ENCODE assay signal across 12 cellular contexts in the genomic region with DNA sequence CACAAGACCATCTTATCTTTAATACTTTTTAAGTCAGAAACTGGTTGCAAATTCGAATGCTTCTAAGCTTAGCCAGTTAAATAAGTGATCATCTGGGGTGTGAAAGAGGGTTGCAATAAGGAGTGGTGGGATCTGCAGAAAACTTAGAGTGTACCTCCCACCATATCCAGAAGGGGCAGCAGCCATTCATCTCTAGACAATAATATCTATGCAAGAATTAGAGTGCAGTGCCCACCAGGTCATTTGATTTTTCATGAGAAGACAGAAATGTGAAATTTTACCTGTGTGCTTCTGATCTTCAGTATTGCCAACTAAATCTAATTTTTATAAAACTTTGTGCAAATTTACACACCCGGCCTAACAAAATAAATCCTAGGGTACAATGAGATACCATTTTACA.
DNase-seq lines count a peak whose midpoint lies in the region; ATAC-seq, FAIRE-seq and TF ChIP-seq lines count a peak whose summit lies in the region.
"Had no signal": no experiment of that assay in that cellular context is flagged by ENCODE, and none has a peak within 500 bp of the region (broad histone marks: within the 10 kb centered on the region; RNA-seq: fewer than 3 reads in every experiment).

No MANE protein-coding gene starts in this region.

- H2AFZ ChIP-seq in H1 (ENCODE audit: low read length) = no peak overlapping the region

- H3K23ac ChIP-seq in H1 (ENCODE audit: insufficient read length) = no peak overlapping the region

- H4K8ac ChIP-seq in H1 (ENCODE audit: extremely low read depth, insufficient read depth, low read length) = no peak overlapping the region

- TF ChIP-seq EP300 in H1 (IDR thresholded peaks at IDR 0.05; ENCODE audit: borderline replicate concordance in 1 of 2, low read depth in 2 of 2, low read length in 2 of 2) = no peak

- no peak overlapping the region for H2BK5ac ChIP-seq in H1 (ENCODE audit: low read depth, low read length)

- no peak overlapping the region for H4K91ac ChIP-seq in H1 (replicated peaks; ENCODE audit: insufficient read length, low read length)

- H3K4me3 ChIP-seq in H1 (ENCODE audit: extremely low read depth in 1 of 4, insufficient read depth in 2 of 4, low read depth in 3 of 4, low read length in 4 of 4) = no peak overlapping the region
- H3K4me3 ChIP-seq: adrenal gland had no signal

- CTCF ChIA-PET in H1 (lab: Charles Lee; ENCODE audit: partially characterized antibody) = interaction anchor here (1.0 to 1.7 kb wide), 6 partner anchors 9 to 239 kb away, joined by 3 to 4 read pairs (median 4); no protein-coding TSS in a partner anchor

- no peak overlapping the region for H3K18ac ChIP-seq in H1 (ENCODE audit: extremely low read depth, low read length)

- H3K9ac ChIP-seq in H1 (replicated peaks in 1 of 4; ENCODE audit: extremely low read depth in 1 of 4, low read depth in 3 of 4, low read length in 3 of 4) = no peak overlapping the region

- no peak overlapping the region for H3K4me2 ChIP-seq in H1 (ENCODE audit: insufficient read depth in 1 of 2, low read depth in 2 of 2, low read length in 2 of 2)

- H3K4ac ChIP-seq in H1 (replicated peaks; ENCODE audit: insufficient read length, low read depth, low read length) = no peak overlapping the region

- ATAC-seq in HG02970 (IDR thresholded peaks at IDR 0.05; ENCODE audit: low FRiP score, unreplicated experiment) = no peak
- ATAC-seq: stimulated activated naive CD8-positive, alpha-beta T cell treated with anti-CD3 and anti-CD28 coated beads, Interleukin-15, amount 100 ng/mL, for 72 hours had no signal

- WGBS in H1 (ENCODE audit: extremely low coverage in 1 of 2, insufficient coverage in 1 of 2, insufficient read length in 1 of 2, insufficient replicate concordance in 2 of 2, low coverage in 1 of 2, low lambda C conversion rate in 2 of 2, missing lambda C conversion rate in 1 of 2), 2 experiments = 89% methylated on average over 2 of the region's 2 CpGs; no CpG with 5 or more reads in 1 of the 2 experiments

- DNase-seq in stimulated activated CD4-positive, alpha-beta T cell treated with anti-CD3 and anti-CD28 coated beads, Interleukin-15, amount 100 ng/mL, for 24 hours = peak; percentile 6
- DNase-seq in stimulated activated CD4-positive, alpha-beta T cell treated with anti-CD3 and anti-CD28 coated beads, Interleukin-1b, Interleukin-23, amount 100 ng/mL, for 48 hours = no peak
- DNase-seq in NAMALWA (ENCODE audit: low spot score) = peak; percentile 55
- DNase-seq in H1 (ENCODE audit: low read depth in 1 of 2, low spot score in 2 of 2) = no peak
- DNase-seq in NCI-H1417 treated with DMSO at 0.1 percent for 48 hours (lab: John Stamatoyannopoulos, UW) = no peak
- DNase-seq in activated naive CD4-positive, alpha-beta T cell treated with anti-CD3 and anti-CD28 coated beads, Interleukin-2, amount 50 U/mL, for 16 hours = no peak
- DNase-seq in DMS79 (lab: John Stamatoyannopoulos, UW) = no peak
- DNase-seq: adrenal gland; CD4-positive, alpha-beta T cell; HCEC 1CT; stimulated activated naive CD8-positive, alpha-beta T cell treated with anti-CD3 and anti-CD28 coated beads, Interleukin-15, amount 100 ng/mL, for 72 hours had no signal

- no peak overlapping the region for H2BK120ac ChIP-seq in H1 (replicated peaks; ENCODE audit: low read depth, low read length)

- TF ChIP-seq RAD21 in H1 (IDR thresholded peaks at IDR 0.05 in 1 of 2, conservative IDR thresholded peaks at IDR 0.05 in 1 of 2; ENCODE audit: low read depth in 2 of 2, low read length in 2 of 2) = peak; percentile 55 to 61; a peak in 3 of 4 replicates

- no peaks in the 10 kb centered on the region for H3K36me3 ChIP-seq in H1 (ENCODE audit: control insufficient read depth in 2 of 4, insufficient read depth in 4 of 4, low read length in 3 of 4)
- H3K36me3 ChIP-seq: adrenal gland had no signal

- no peak overlapping the region for H2AK5ac ChIP-seq in H1 (ENCODE audit: low read depth, low read length)

- no peaks in the 10 kb centered on the region for H3K4me1 ChIP-seq in H1 (replicated peaks in 1 of 4; ENCODE audit: control insufficient read depth in 3 of 4, insufficient read depth in 4 of 4, low read length in 3 of 4)
- H3K4me1 ChIP-seq: adrenal gland had no signal

- no peak overlapping the region for H4K5ac ChIP-seq in H1 (ENCODE audit: insufficient read length, low read depth, low read length)

- TF ChIP-seq CTCF in H1 (IDR thresholded peaks at IDR 0.05; ENCODE audit: control extremely low read depth in 1 of 3, insufficient read depth in 1 of 3, low read depth in 1 of 3, low read length in 3 of 3) = peak in 2 of 3 experiments; percentile 24 to 48; a peak in 2 of 4 replicates

- POLR2A ChIA-PET in H1 (lab: Charles Lee; ENCODE audit: partially characterized antibody) = interaction anchor here (0.7 kb wide), 1 partner anchor 126 kb away, joined by 3 read pairs; no protein-coding TSS in a partner anchor

- H2BK15ac ChIP-seq in H1 (ENCODE audit: low read length) = no peak overlapping the region

- H4K20me1 ChIP-seq in H1 (replicated peaks in 1 of 2; ENCODE audit: control insufficient read depth in 1 of 2, insufficient read depth in 2 of 2, low read length in 2 of 2) = no peaks in the 10 kb centered on the region

- FAIRE-seq in H1 (lab: Jason Lieb, UNC) = no peak

- H3K9me3 ChIP-seq in H1 (ENCODE audit: insufficient read depth in 2 of 2, low read depth in 1 of 2, low read length in 1 of 2) = no peaks in the 10 kb centered on the region
- H3K9me3 ChIP-seq: adrenal gland had no signal

- H3K23me2 ChIP-seq in H1 (ENCODE audit: low read depth, low read length) = no peaks in the 10 kb centered on the region

- H3K56ac ChIP-seq in H1 (replicated peaks; ENCODE audit: insufficient read length, low read depth, low read length) = no peak overlapping the region

- no peak overlapping the region for H2BK12ac ChIP-seq in H1 (ENCODE audit: low read depth, low read length)

- H3K27ac ChIP-seq in H1 (ENCODE audit: low read depth, low read length) = no peak overlapping the region
- H3K27ac ChIP-seq: adrenal gland had no signal

- H3K27me3 ChIP-seq in H1 (replicated peaks in 1 of 4; ENCODE audit: control insufficient read depth in 3 of 4, extremely low read depth in 1 of 4, insufficient read depth in 3 of 4, low read length in 3 of 4) = no peaks in the 10 kb centered on the region
- H3K27me3 ChIP-seq: adrenal gland had no signal

- H3K79me2 ChIP-seq in H1 (ENCODE audit: control insufficient read depth in 1 of 2, insufficient read depth in 2 of 2, low read length in 2 of 2) = no peaks in the 10 kb centered on the region

- H3K79me1 ChIP-seq in H1 (ENCODE audit: low read depth, low read length) = no peaks in the 10 kb centered on the region

- H3K14ac ChIP-seq in H1 (ENCODE audit: insufficient read length) = no peak overlapping the region

- TF ChIP-seq POLR2A in H1 (IDR thresholded peaks at IDR 0.05; ENCODE audit: control extremely low read depth in 1 of 2, low read depth in 2 of 2, low read length in 2 of 2) = no peak

- no peak overlapping the region for H2BK20ac ChIP-seq in H1 (ENCODE audit: low read length)

TF ChIP-seq in H1, 55 proteins besides CTCF, POLR2A, EP300 and RAD21 (continues in another document):
- TF ChIP-seq PHF8 (conservative IDR thresholded peaks at IDR 0.05; ENCODE audit: low read depth, low read length) (no peak), SRF (IDR thresholded peaks at IDR 0.05; ENCODE audit: low read depth, low read length) (no peak), ZNF274 (IDR thresholded peaks at IDR 0.05; ENCODE audit: borderline replicate concordance, extremely low read depth, low read length) (no peak), TBP (IDR thresholded peaks at IDR 0.05; ENCODE audit: low read depth, low read length) (no peak), SIN3A (conservative IDR thresholded peaks at IDR 0.05 in 1 of 2, IDR thresholded peaks at IDR 0.05 in 1 of 2; ENCODE audit: low read depth in 1 of 2, low read length in 2 of 2) (no peak), CHD2 (IDR thresholded peaks at IDR 0.05; ENCODE audit: low read length) (no peak), YY1 (IDR thresholded peaks at IDR 0.05; ENCODE audit: low read depth, low read length) (no peak)
- TF ChIP-seq, protein P1, sequence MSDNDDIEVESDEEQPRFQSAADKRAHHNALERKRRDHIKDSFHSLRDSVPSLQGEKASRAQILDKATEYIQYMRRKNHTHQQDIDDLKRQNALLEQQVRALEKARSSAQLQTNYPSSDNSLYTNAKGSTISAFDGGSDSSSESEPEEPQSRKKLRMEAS (IDR thresholded peaks at IDR 0.05) = no peak

Comparison
In these comparisons a context has a peak if more than half of its experiments do, and no peak if none do; other contexts are left out.
1. DNase-seq: peak in stimulated activated CD4-positive, alpha-beta T cell treated with anti-CD3 and anti-CD28 coated beads, Interleukin-15, amount 100 ng/mL, for 24 hours (single experiment) and NAMALWA (single experiment); none in stimulated activated CD4-positive, alpha-beta T cell treated with anti-CD3 and anti-CD28 coated beads, Interleukin-1b, Interleukin-23, amount 100 ng/mL, for 48 hours (single experiment), H1 (0 of 2), NCI-H1417 treated with DMSO at 0.1 percent for 48 hours (single experiment), activated naive CD4-positive, alpha-beta T cell treated with anti-CD3 and anti-CD28 coated beads, Interleukin-2, amount 50 U/mL, for 16 hours (single experiment) and DMS79 (single experiment).